ENCODE assay signal across 10 cellular contexts in the genomic region with DNA sequence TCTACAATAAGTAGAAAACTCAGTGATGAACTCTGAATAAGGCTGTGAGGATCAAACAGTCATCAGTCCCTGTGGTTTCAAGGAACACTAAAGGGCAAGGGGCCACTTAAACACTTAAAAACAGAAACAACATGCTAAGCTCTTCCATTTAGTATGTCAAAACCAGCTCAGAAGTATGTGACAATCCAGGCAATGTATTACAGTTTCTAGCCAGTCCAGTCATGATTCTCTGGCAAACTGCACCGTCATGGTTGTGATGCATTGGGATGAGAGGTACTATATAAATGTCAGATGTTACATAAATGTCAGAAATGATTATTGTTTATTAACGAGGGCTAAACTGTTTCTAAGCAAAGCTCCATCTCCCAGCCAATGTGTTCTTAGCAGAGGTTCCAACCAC. TPM values are rescaled to one million over a fixed set of nuclear protein-coding genes. Genes with fewer than 3 reads are reported as not detected.
DNase-seq lines count a peak whose midpoint lies in the region; TF ChIP-seq lines count a peak whose summit lies in the region.
"Had no signal": no experiment of that assay in that cellular context is flagged by ENCODE, and none has a peak within 500 bp of the region (broad histone marks: within the 10 kb centered on the region; RNA-seq: fewer than 3 reads in every experiment).

No MANE protein-coding gene starts in this region.

- H3K9me3 Mint-ChIP-seq in endothelial cell (ENCODE audit: unreplicated experiment) = no peaks in the 10 kb centered on the region
- no peaks in the 10 kb centered on the region for H3K9me3 Mint-ChIP-seq in neural crest cell
- no peaks in the 10 kb centered on the region for H3K9me3 Mint-ChIP-seq in osteocyte (ENCODE audit: unreplicated experiment)
- H3K9me3 Mint-ChIP-seq: activated naive CD8-positive, alpha-beta T cell treated with anti-CD3 and anti-CD28 coated beads, Interleukin-2, amount 10 ng/mL, durations not matched to agents 7 days and 5 days had no signal

- H3K27ac Mint-ChIP-seq in endothelial cell (ENCODE audit: unreplicated experiment) = no peak overlapping the region
- no peak overlapping the region for H3K27ac Mint-ChIP-seq in neural crest cell (ENCODE audit: unreplicated experiment)
- no peak overlapping the region for H3K27ac Mint-ChIP-seq in osteocyte (ENCODE audit: unreplicated experiment)
- H3K27ac Mint-ChIP-seq: activated naive CD8-positive, alpha-beta T cell treated with anti-CD3 and anti-CD28 coated beads, Interleukin-2, amount 10 ng/mL, durations not matched to agents 7 days and 5 days had no signal

- H3K36me3 Mint-ChIP-seq in endothelial cell (ENCODE audit: low read depth, unreplicated experiment) (peaks cover 4% of the 10 kb centered on the region), neural crest cell (ENCODE audit: low read depth) (no peaks in the 10 kb centered on the region), osteocyte (ENCODE audit: unreplicated experiment) (no peaks in the 10 kb centered on the region)
- H3K36me3 Mint-ChIP-seq: activated naive CD8-positive, alpha-beta T cell treated with anti-CD3 and anti-CD28 coated beads, Interleukin-2, amount 10 ng/mL, durations not matched to agents 7 days and 5 days had no signal

- H3K27me3 Mint-ChIP-seq in endothelial cell (ENCODE audit: unreplicated experiment) = peaks cover 26% of the 10 kb centered on the region
- H3K27me3 Mint-ChIP-seq in neural crest cell (ENCODE audit: low read depth) = peaks cover 49% of the 10 kb centered on the region
- H3K27me3 Mint-ChIP-seq in osteocyte (ENCODE audit: unreplicated experiment) = peaks cover under 1% of the 10 kb centered on the region

- H3K4me1 Mint-ChIP-seq in endothelial cell (ENCODE audit: unreplicated experiment) = peaks cover 16% of the 10 kb centered on the region
- H3K4me1 Mint-ChIP-seq in neural crest cell = peaks cover 33% of the 10 kb centered on the region
- peaks cover 27% of the 10 kb centered on the region for H3K4me1 Mint-ChIP-seq in osteocyte (ENCODE audit: unreplicated experiment)

- DNase-seq in AG09319 (ENCODE audit: extremely low read depth, low read depth) (peak; percentile 69), HuH-7.5 (ENCODE audit: low spot score) (peak; percentile 25), endothelial cell (ENCODE audit: low spot score) (no peak), neural crest cell (ENCODE audit: low read depth, low spot score) (no peak), COLO829 (ENCODE audit: low spot score) (no peak), osteocyte (ENCODE audit: extremely low spot score, unreplicated experiment) (no peak), mesenteric fat pad (ENCODE audit: low spot score) (no peak), NCI-H2196 (lab: John Stamatoyannopoulos, UW; ENCODE audit: unreplicated experiment) (no peak)
- DNase-seq: activated naive CD8-positive, alpha-beta T cell treated with anti-CD3 and anti-CD28 coated beads, Interleukin-2, amount 10 ng/mL, durations not matched to agents 7 days and 5 days; DND-41 had no signal

- TF ChIP-seq CTCF in AG09319 (IDR thresholded peaks at IDR 0.05; ENCODE audit: low read depth, low read length) = no peak
- no peak for TF ChIP-seq CTCF in endothelial cell (IDR thresholded peaks at IDR 0.05; ENCODE audit: unreplicated experiment)
- TF ChIP-seq CTCF in neural crest cell (conservative IDR thresholded peaks at IDR 0.05) = no peak
- no peak for TF ChIP-seq CTCF in osteocyte (IDR thresholded peaks at IDR 0.05)

- H3K4me3 Mint-ChIP-seq in endothelial cell (ENCODE audit: unreplicated experiment) = peak overlapping the region; percentile 44
- H3K4me3 Mint-ChIP-seq in neural crest cell = peak overlapping the region; percentile 100
- no peak overlapping the region for H3K4me3 Mint-ChIP-seq in osteocyte (ENCODE audit: unreplicated experiment)
- H3K4me3 Mint-ChIP-seq: activated naive CD8-positive, alpha-beta T cell treated with anti-CD3 and anti-CD28 coated beads, Interleukin-2, amount 10 ng/mL, durations not matched to agents 7 days and 5 days had no signal

RNA-seq across cellular contexts. Expression of a gene that starts 4.7 kb away (rescaled TPM):
- total RNA-seq in endothelial cell (ENCODE audit: unreplicated experiment) (5.6 TPM), neural crest cell (6.9 and 8.3 TPM in 2 replicates), osteocyte (6.5 and 7.5 TPM in 2 replicates), mesenteric fat pad (45.3 TPM)
- total RNA-seq: activated naive CD8-positive, alpha-beta T cell treated with anti-CD3 and anti-CD28 coated beads, Interleukin-2, amount 10 ng/mL, durations not matched to agents 7 days and 5 days had no signal

Comparison
In these comparisons a context has a peak if more than half of its experiments do, and no peak if none do; other contexts are left out.
1. DNase-seq: peak in AG09319 (single experiment) and HuH-7.5 (single experiment); none in endothelial cell (single experiment), neural crest cell (single experiment), COLO829 (single experiment), osteocyte (single experiment), mesenteric fat pad (single experiment) and NCI-H2196 (single experiment).